19 cellular contexts compared by ENCODE assay signal in genomic region chr13:73860501-73860900, GRCh38.
"Had no signal": no experiment of that assay in that cellular context is flagged by ENCODE, and none has a peak within 500 bp of the region (broad histone marks: within the 10 kb centered on the region; RNA-seq: fewer than 3 reads in every experiment).

No MANE protein-coding gene starts in this region.

- H3K4me1 ChIP-seq: transverse colon, uterus had no signal

- H3K9me3 Mint-ChIP-seq: activated naive CD8-positive, alpha-beta T cell treated with anti-CD3 and anti-CD28 coated beads, Interleukin-2, amount 10 ng/mL, durations not matched to agents 7 days and 5 days; memory B cell; natural killer cell treated with Interleukin-12 subunit alpha and Interleukin-12 subunit beta and Interleukin-15 and Interleukin-18, amount 100 ng/mL, for 72 hours; stimulated activated naive CD8-positive, alpha-beta T cell treated with anti-CD3 and anti-CD28 coated beads, Interleukin-15, amount 100 ng/mL, for 72 hours had no signal

- H3K27ac Mint-ChIP-seq: activated naive CD8-positive, alpha-beta T cell treated with anti-CD3 and anti-CD28 coated beads, Interleukin-2, amount 10 ng/mL, durations not matched to agents 7 days and 5 days; memory B cell; natural killer cell treated with Interleukin-12 subunit alpha and Interleukin-12 subunit beta and Interleukin-15 and Interleukin-18, amount 100 ng/mL, for 72 hours had no signal

- H3K27me3 ChIP-seq: heart left ventricle, neutrophil, ovary, transverse colon, uterus had no signal

- H3K36me3 ChIP-seq: heart left ventricle, neutrophil, ovary, transverse colon, uterus had no signal

- DNase-seq: activated naive CD4-positive, alpha-beta T cell treated with Interleukin-2 at 50 U/mL for 16 hours; activated naive CD8-positive, alpha-beta T cell treated with anti-CD3 and anti-CD28 coated beads, Interleukin-2, amount 10 ng/mL, durations not matched to agents 7 days and 5 days; amygdala; cerebellar nuclear complex; heart left ventricle; left colon; ovary; right cardiac atrium; stimulated activated CD4-positive, alpha-beta T cell treated with anti-CD3 and anti-CD28 coated beads, Interleukin-1b, Interleukin-23, amount 100 ng/mL, for 48 hours; stimulated activated naive CD8-positive, alpha-beta T cell treated with anti-CD3 and anti-CD28 coated beads, Interleukin-15, amount 100 ng/mL, for 72 hours; T-helper 9 cell; transverse colon; uterus had no signal

- H3K4me3 Mint-ChIP-seq: activated naive CD8-positive, alpha-beta T cell treated with anti-CD3 and anti-CD28 coated beads, Interleukin-2, amount 10 ng/mL, durations not matched to agents 7 days and 5 days; memory B cell; natural killer cell treated with Interleukin-12 subunit alpha and Interleukin-12 subunit beta and Interleukin-15 and Interleukin-18, amount 100 ng/mL, for 72 hours had no signal

- H3K9me3 ChIP-seq: heart left ventricle, neutrophil, ovary, transverse colon, uterus had no signal

- H3K4me3 ChIP-seq: coronary artery, heart left ventricle, ovary, skin epidermis, transverse colon, uterus had no signal

- H3K27ac ChIP-seq: coronary artery, epithelial cell of prostate, heart left ventricle, neutrophil, ovary, transverse colon, uterus had no signal

- H3K27me3 Mint-ChIP-seq: activated naive CD8-positive, alpha-beta T cell treated with anti-CD3 and anti-CD28 coated beads, Interleukin-2, amount 10 ng/mL, durations not matched to agents 7 days and 5 days; memory B cell; natural killer cell treated with Interleukin-12 subunit alpha and Interleukin-12 subunit beta and Interleukin-15 and Interleukin-18, amount 100 ng/mL, for 72 hours; stimulated activated naive CD8-positive, alpha-beta T cell treated with anti-CD3 and anti-CD28 coated beads, Interleukin-15, amount 100 ng/mL, for 72 hours had no signal

- ATAC-seq: heart left ventricle; left colon; natural killer cell treated with Interleukin-12 subunit alpha and Interleukin-12 subunit beta and Interleukin-15 and Interleukin-18, amount 100 ng/mL, for 72 hours; right cardiac atrium; stimulated activated naive CD8-positive, alpha-beta T cell treated with anti-CD3 and anti-CD28 coated beads, Interleukin-15, amount 100 ng/mL, for 72 hours had no signal
